In the genomic region with DNA sequence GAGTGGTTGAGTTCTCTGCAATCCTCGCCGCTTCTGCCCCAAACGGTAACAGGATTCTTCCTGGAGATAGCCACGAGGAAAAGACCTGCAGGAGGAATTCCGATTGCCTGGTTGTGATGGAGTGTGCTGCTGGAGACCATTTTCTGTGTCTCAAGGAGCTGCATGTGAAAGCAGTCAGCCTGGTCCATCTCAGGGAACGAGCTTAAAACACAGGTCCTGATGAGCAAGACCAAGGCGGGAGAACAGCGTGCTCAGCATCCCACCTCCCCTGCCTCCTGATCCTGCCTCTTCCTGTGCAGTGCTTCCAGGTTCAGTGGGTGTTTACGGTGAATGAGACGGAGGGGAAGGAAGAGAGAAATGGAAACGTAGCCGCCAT, we compare ENCODE assay signal across 27 cellular contexts. TPM values are rescaled to one million over a fixed set of nuclear protein-coding genes. Genes with fewer than 3 reads are reported as not detected.
"Had no signal": no experiment of that assay in that cellular context is flagged by ENCODE, and none has a peak within 500 bp of the region (broad histone marks: within the 10 kb centered on the region; RNA-seq: fewer than 3 reads in every experiment).

No MANE protein-coding gene starts in this region.

- ATAC-seq: activated CD4-positive, alpha-beta T cell treated with anti-CD3 and anti-CD28 coated beads for 36 hours; activated T-cell treated with anti-CD3 and anti-CD28 coated beads, Interleukin-2, amount 50 U/mL, for 4 hours; gastroesophageal sphincter; left lobe of liver; naive thymus-derived CD8-positive, alpha-beta T cell; T-helper 17 cell had no signal

- H3K4me1 Mint-ChIP-seq: activated B cell treated with CpG ODN at 0.5 μM for 24 hours had no signal

- H3K27me3 ChIP-seq: gastroesophageal sphincter, testis, upper lobe of left lung had no signal

- H3K9me3 ChIP-seq: gastroesophageal sphincter, testis, upper lobe of left lung had no signal

- H3K27ac Mint-ChIP-seq: activated B cell treated with CpG ODN at 0.5 μM for 24 hours; activated CD4-positive, alpha-beta T cell treated with anti-CD3 and anti-CD28 coated beads for 36 hours; activated T-helper 2 cell treated with anti-CD3 and anti-CD28 coated beads, Interferon-gamma antibody, Interleukin-2, Interleukin-4, amounts not matched to agents 10 μg/mL and 5 μg/mL and 100 μg/mL, durations not matched to agents 14 hours and 24 hours and 36 hours; endodermal cell; mesothelial cell of epicardium; naive thymus-derived CD8-positive, alpha-beta T cell; T-helper 17 cell had no signal

- H3K4me3 Mint-ChIP-seq: activated B cell treated with CpG ODN at 0.5 μM for 24 hours; activated CD4-positive, alpha-beta T cell treated with anti-CD3 and anti-CD28 coated beads for 36 hours; activated T-cell treated with anti-CD3 and anti-CD28 coated beads, Interleukin-2, amount 50 U/mL, for 4 hours; central memory CD8-positive, alpha-beta T cell; endodermal cell; mesothelial cell of epicardium had no signal

- H3K9me3 Mint-ChIP-seq: activated T-cell treated with anti-CD3 and anti-CD28 coated beads, Interleukin-2, amount 50 U/mL, for 4 hours; activated T-helper 2 cell treated with anti-CD3 and anti-CD28 coated beads, Interferon-gamma antibody, Interleukin-2, Interleukin-4, amounts not matched to agents 10 μg/mL and 5 μg/mL and 100 μg/mL, durations not matched to agents 14 hours and 24 hours and 36 hours; central memory CD8-positive, alpha-beta T cell; endodermal cell; mesothelial cell of epicardium had no signal

- FAIRE-seq: astrocyte, colon had no signal

- H3K4me3 ChIP-seq: dorsolateral prefrontal cortex, gastroesophageal sphincter, heart right ventricle, lung, SK-N-MC, testis, upper lobe of left lung had no signal

- H3K36me3 Mint-ChIP-seq: mesothelial cell of epicardium had no signal

- H3K36me3 ChIP-seq: heart right ventricle, upper lobe of left lung had no signal

- H3K4me1 ChIP-seq: testis, upper lobe of left lung had no signal

- H3K27ac ChIP-seq: dorsolateral prefrontal cortex, gastroesophageal sphincter, heart right ventricle, SK-N-MC, testis, upper lobe of left lung had no signal

- DNase-seq: activated B cell treated with CpG ODN at 0.5 μM for 24 hours; activated CD4-positive, alpha-beta T cell treated with anti-CD3 and anti-CD28 coated beads for 36 hours; activated CD4-positive, alpha-beta T cell treated with anti-CD3 and anti-CD28 coated beads, Interleukin-2, amount 50 U/mL, for 48 hours; activated CD8-positive, alpha-beta memory T cell treated with anti-CD3 and anti-CD28 coated beads, Interleukin-2, amount 50 U/mL, for 48 hours; activated naive CD4-positive, alpha-beta T cell treated with anti-CD3 and anti-CD28 coated beads, Interleukin-2, amount 50 U/mL, for 16 hours; activated T-cell treated with anti-CD3 and anti-CD28 coated beads, Interleukin-2, amount 50 U/mL, for 4 hours; heart right ventricle; naive thymus-derived CD8-positive, alpha-beta T cell; occipital lobe; stimulated activated CD4-positive, alpha-beta T cell treated with anti-CD3 and anti-CD28 coated beads, Interleukin-4, amount 100 ng/mL, for 1 hour; stimulated activated naive CD4-positive, alpha-beta T cell; SW 1271; T-helper 17 cell; testis had no signal

RNA-seq across cellular contexts. Expression of a gene that starts 26.5 kb away (rescaled TPM):
- total RNA-seq: activated B cell treated with CpG ODN at 0.5 μM for 24 hours, kidney epithelial cell, T-helper 17 cell had no signal
